Comparison of ENCODE assay signal across 13 cellular contexts in genomic region chr19:35458821-35459391, GRCh38. TPM values are rescaled to one million over a fixed set of nuclear protein-coding genes. Genes with fewer than 3 reads are reported as not detected.
DNase-seq lines count a peak whose midpoint lies in the region; ATAC-seq and TF ChIP-seq lines count a peak whose summit lies in the region.
"Had no signal": no experiment of that assay in that cellular context is flagged by ENCODE, and none has a peak within 500 bp of the region (broad histone marks: within the 10 kb centered on the region; RNA-seq: fewer than 3 reads in every experiment).

No MANE protein-coding gene starts in this region.

- peaks cover 39% of the 10 kb centered on the region for H3K4me1 Mint-ChIP-seq in Calu3 (ENCODE audit: low read depth, unreplicated experiment)
- H3K4me1 Mint-ChIP-seq in CD4-positive, alpha-beta T cell (ENCODE audit: low read depth) = peaks cover 48% of the 10 kb centered on the region

- peak; percentile 41 for ATAC-seq in GM21717 (IDR thresholded peaks at IDR 0.05; ENCODE audit: unreplicated experiment)
- no peak for ATAC-seq in CD4-positive, alpha-beta T cell (ENCODE audit: poor library complexity)

- H3K27ac ChIP-seq in CD4-positive, alpha-beta T cell (ENCODE audit: low read depth, low read length) = no peak overlapping the region

- no peak for TF ChIP-seq CTCF in Calu3 (IDR thresholded peaks at IDR 0.05; ENCODE audit: unreplicated experiment)
- TF ChIP-seq CTCF in CD4-positive, alpha-beta T cell (IDR thresholded peaks at IDR 0.05) = no peak

- intact Hi-C loops in Calu3 (cut with micrococcal nuclease; ENCODE audit: unreplicated experiment) = no loop called here
- intact Hi-C loops in CD4-positive, alpha-beta T cell (cut with DNase I, micrococcal nuclease) = no loop called here

- H3K27ac Mint-ChIP-seq in Calu3 (ENCODE audit: unreplicated experiment) = no peak overlapping the region
- H3K27ac Mint-ChIP-seq in CD4-positive, alpha-beta T cell = no peak overlapping the region

- H3K27me3 ChIP-seq in CD4-positive, alpha-beta T cell (ENCODE audit: control insufficient read depth, insufficient read depth, low read length) = no peaks in the 10 kb centered on the region

- DNase-seq in Calu3 (peak; percentile 56), NCI-H2171 treated with DMSO at 0.1 percent for 48 hours (lab: John Stamatoyannopoulos, UW) (peak; percentile 45), left kidney (ENCODE audit: low read depth, low spot score) (peak; percentile 45), KG1 (lab: John Stamatoyannopoulos, UW) (no peak), AG20443 (ENCODE audit: low spot score) (no peak)
- no peak for DNase-seq in activated CD8-positive, alpha-beta memory T cell treated with anti-CD3 and anti-CD28 coated beads, Interleukin-2, amount 50 U/mL, for 4 hours
- no peak for DNase-seq in CD4-positive, alpha-beta T cell
- DNase-seq: CD8-positive, alpha-beta memory T cell; NCI-H2107; T1000 had no signal

- H3K9me3 ChIP-seq in CD4-positive, alpha-beta T cell (ENCODE audit: control insufficient read depth, low read length) = no peaks in the 10 kb centered on the region
- H3K9me3 ChIP-seq: HAP-1 had no signal

- no peaks in the 10 kb centered on the region for H3K36me3 Mint-ChIP-seq in Calu3 (ENCODE audit: insufficient read depth, unreplicated experiment)
- H3K36me3 Mint-ChIP-seq in CD4-positive, alpha-beta T cell (ENCODE audit: low read depth) = no peaks in the 10 kb centered on the region
- H3K36me3 Mint-ChIP-seq: CD8-positive, alpha-beta memory T cell had no signal

- H3K4me3 Mint-ChIP-seq in Calu3 (ENCODE audit: low read depth, unreplicated experiment) = no peak overlapping the region
- no peak overlapping the region for H3K4me3 Mint-ChIP-seq in CD4-positive, alpha-beta T cell
- H3K4me3 Mint-ChIP-seq: CD8-positive, alpha-beta memory T cell had no signal

- peaks cover 36% of the 10 kb centered on the region for H3K27me3 Mint-ChIP-seq in Calu3 (ENCODE audit: unreplicated experiment)
- H3K27me3 Mint-ChIP-seq in CD4-positive, alpha-beta T cell = no peaks in the 10 kb centered on the region

- H3K9me3 Mint-ChIP-seq in Calu3 (ENCODE audit: low read depth, unreplicated experiment) = no peaks in the 10 kb centered on the region
- H3K9me3 Mint-ChIP-seq in CD4-positive, alpha-beta T cell = no peaks in the 10 kb centered on the region
- H3K9me3 Mint-ChIP-seq: CD8-positive, alpha-beta memory T cell had no signal

- no TSS peak for BruUV-seq in Calu3 (replicated peaks; lab: Mats Ljungman, UMichigan)

- POLR2A ChIA-PET in CD4-positive, alpha-beta T cell (lab: Charles Lee) = no interaction called here

- CTCF ChIA-PET in Calu3 (lab: Charles Lee) = interaction anchor here (0.6 to 1.3 kb wide), 4 partner anchors 9 to 144 kb away, joined by 3 read pairs; no protein-coding TSS in a partner anchor
- CTCF ChIA-PET in CD4-positive, alpha-beta T cell (lab: Charles Lee) = no interaction called here

RNA-seq across cellular contexts. Expression of gene FFAR2, which starts 10.8 kb away (rescaled TPM):
- not detected in 2 replicates for total RNA-seq in Calu3 (2022)
- under 1 TPM in 1 of 2 experiments, not detected in 1; 0.41 TPM for total RNA-seq in CD4-positive, alpha-beta T cell
- total RNA-seq: CD8-positive, alpha-beta memory T cell; osteoblast had no signal

RNA-seq across cellular contexts. Expression of gene KRTDAP, which starts 31.4 kb away (rescaled TPM):
- not detected in 2 replicates for total RNA-seq in Calu3 (2022)
- not detected for total RNA-seq in CD4-positive, alpha-beta T cell
- total RNA-seq: CD8-positive, alpha-beta memory T cell; osteoblast had no signal

RNA-seq across cellular contexts. Expression of gene DMKN, which starts 54.5 kb away (rescaled TPM):
- total RNA-seq in Calu3 (2022) = 218 and 224 TPM in 2 replicates
- total RNA-seq in CD4-positive, alpha-beta T cell = not detected

Comparison
In these comparisons a context has a peak if more than half of its experiments do, and no peak if none do; other contexts are left out.
1. DNase-seq: peak in Calu3 (single experiment), NCI-H2171 treated with DMSO at 0.1 percent for 48 hours (single experiment) and left kidney (single experiment); none in KG1 (single experiment), AG20443 (single experiment), activated CD8-positive, alpha-beta memory T cell treated with anti-CD3 and anti-CD28 coated beads, Interleukin-2, amount 50 U/mL, for 4 hours (single experiment) and CD4-positive, alpha-beta T cell (0 of 10).
2. RNA of gene DMKN, which starts 54.5 kb away (total RNA-seq): 218 to 224 TPM in Calu3; not detected in CD4-positive, alpha-beta T cell; every median in the first group is over 100 times any median in the second.